1 cellular context compared by ENCODE assay signal in genomic region chr20:49377326-49377725, GRCh38.
TF ChIP-seq lines count a peak whose summit lies in the region.

No MANE protein-coding gene starts in this region.

TF ChIP-seq in H1, 55 proteins besides CTCF, POLR2A, EP300 and RAD21 (continued from another document):
- TF ChIP-seq EGR1 (IDR thresholded peaks at IDR 0.05; ENCODE audit: borderline replicate concordance, low read depth, low read length), result no peak
- no peak for TF ChIP-seq POLR2AphosphoS5 (IDR thresholded peaks at IDR 0.05; ENCODE audit: low read depth, low read length)
- no peak for TF ChIP-seq SIRT6 (IDR thresholded peaks at IDR 0.05; ENCODE audit: low read length)
- TF ChIP-seq ZNF274 (IDR thresholded peaks at IDR 0.05; ENCODE audit: borderline replicate concordance, extremely low read depth, low read length), result no peak
- no peak for TF ChIP-seq SUZ12 (IDR thresholded peaks at IDR 0.05; ENCODE audit: low read length)
- TF ChIP-seq, protein P1, sequence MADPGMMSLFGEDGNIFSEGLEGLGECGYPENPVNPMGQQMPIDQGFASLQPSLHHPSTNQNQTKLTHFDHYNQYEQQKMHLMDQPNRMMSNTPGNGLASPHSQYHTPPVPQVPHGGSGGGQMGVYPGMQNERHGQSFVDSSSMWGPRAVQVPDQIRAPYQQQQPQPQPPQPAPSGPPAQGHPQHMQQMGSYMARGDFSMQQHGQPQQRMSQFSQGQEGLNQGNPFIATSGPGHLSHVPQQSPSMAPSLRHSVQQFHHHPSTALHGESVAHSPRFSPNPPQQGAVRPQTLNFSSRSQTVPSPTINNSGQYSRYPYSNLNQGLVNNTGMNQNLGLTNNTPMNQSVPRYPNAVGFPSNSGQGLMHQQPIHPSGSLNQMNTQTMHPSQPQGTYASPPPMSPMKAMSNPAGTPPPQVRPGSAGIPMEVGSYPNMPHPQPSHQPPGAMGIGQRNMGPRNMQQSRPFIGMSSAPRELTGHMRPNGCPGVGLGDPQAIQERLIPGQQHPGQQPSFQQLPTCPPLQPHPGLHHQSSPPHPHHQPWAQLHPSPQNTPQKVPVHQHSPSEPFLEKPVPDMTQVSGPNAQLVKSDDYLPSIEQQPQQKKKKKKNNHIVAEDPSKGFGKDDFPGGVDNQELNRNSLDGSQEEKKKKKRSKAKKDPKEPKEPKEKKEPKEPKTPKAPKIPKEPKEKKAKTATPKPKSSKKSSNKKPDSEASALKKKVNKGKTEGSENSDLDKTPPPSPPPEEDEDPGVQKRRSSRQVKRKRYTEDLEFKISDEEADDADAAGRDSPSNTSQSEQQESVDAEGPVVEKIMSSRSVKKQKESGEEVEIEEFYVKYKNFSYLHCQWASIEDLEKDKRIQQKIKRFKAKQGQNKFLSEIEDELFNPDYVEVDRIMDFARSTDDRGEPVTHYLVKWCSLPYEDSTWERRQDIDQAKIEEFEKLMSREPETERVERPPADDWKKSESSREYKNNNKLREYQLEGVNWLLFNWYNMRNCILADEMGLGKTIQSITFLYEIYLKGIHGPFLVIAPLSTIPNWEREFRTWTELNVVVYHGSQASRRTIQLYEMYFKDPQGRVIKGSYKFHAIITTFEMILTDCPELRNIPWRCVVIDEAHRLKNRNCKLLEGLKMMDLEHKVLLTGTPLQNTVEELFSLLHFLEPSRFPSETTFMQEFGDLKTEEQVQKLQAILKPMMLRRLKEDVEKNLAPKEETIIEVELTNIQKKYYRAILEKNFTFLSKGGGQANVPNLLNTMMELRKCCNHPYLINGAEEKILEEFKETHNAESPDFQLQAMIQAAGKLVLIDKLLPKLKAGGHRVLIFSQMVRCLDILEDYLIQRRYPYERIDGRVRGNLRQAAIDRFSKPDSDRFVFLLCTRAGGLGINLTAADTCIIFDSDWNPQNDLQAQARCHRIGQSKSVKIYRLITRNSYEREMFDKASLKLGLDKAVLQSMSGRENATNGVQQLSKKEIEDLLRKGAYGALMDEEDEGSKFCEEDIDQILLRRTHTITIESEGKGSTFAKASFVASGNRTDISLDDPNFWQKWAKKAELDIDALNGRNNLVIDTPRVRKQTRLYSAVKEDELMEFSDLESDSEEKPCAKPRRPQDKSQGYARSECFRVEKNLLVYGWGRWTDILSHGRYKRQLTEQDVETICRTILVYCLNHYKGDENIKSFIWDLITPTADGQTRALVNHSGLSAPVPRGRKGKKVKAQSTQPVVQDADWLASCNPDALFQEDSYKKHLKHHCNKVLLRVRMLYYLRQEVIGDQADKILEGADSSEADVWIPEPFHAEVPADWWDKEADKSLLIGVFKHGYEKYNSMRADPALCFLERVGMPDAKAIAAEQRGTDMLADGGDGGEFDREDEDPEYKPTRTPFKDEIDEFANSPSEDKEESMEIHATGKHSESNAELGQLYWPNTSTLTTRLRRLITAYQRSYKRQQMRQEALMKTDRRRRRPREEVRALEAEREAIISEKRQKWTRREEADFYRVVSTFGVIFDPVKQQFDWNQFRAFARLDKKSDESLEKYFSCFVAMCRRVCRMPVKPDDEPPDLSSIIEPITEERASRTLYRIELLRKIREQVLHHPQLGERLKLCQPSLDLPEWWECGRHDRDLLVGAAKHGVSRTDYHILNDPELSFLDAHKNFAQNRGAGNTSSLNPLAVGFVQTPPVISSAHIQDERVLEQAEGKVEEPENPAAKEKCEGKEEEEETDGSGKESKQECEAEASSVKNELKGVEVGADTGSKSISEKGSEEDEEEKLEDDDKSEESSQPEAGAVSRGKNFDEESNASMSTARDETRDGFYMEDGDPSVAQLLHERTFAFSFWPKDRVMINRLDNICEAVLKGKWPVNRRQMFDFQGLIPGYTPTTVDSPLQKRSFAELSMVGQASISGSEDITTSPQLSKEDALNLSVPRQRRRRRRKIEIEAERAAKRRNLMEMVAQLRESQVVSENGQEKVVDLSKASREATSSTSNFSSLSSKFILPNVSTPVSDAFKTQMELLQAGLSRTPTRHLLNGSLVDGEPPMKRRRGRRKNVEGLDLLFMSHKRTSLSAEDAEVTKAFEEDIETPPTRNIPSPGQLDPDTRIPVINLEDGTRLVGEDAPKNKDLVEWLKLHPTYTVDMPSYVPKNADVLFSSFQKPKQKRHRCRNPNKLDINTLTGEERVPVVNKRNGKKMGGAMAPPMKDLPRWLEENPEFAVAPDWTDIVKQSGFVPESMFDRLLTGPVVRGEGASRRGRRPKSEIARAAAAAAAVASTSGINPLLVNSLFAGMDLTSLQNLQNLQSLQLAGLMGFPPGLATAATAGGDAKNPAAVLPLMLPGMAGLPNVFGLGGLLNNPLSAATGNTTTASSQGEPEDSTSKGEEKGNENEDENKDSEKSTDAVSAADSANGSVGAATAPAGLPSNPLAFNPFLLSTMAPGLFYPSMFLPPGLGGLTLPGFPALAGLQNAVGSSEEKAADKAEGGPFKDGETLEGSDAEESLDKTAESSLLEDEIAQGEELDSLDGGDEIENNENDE (IDR thresholded peaks at IDR 0.05; ENCODE audit: insufficient replicate concordance, low read length), result no peak
- no peak for TF ChIP-seq PHF8 (conservative IDR thresholded peaks at IDR 0.05; ENCODE audit: low read depth, low read length)
- TF ChIP-seq CEBPB (IDR thresholded peaks at IDR 0.05; ENCODE audit: low read depth, low read length), result no peak
